Comparison of ENCODE assay signal across 1 cellular context in genomic region chr17:78601577-78602190, GRCh38.
TF ChIP-seq lines count a peak whose summit lies in the region.

No MANE protein-coding gene starts in this region.

TF ChIP-seq in HepG2, 621 proteins besides CTCF, POLR2A, EP300 and RAD21 (continued from another document and continues in another):
- peak; percentile 45; the same call in 1 of the 2 replicates for TF ChIP-seq ZSCAN5A (CRISPR knock-in tag; IDR thresholded peaks at IDR 0.05; ENCODE audit: borderline replicate concordance)
- no peak for TF ChIP-seq ZNF33A (CRISPR knock-in tag; IDR thresholded peaks at IDR 0.05; ENCODE audit: borderline replicate concordance)
- no peak for TF ChIP-seq ZNF678 (CRISPR knock-in tag; IDR thresholded peaks at IDR 0.05)
- peak; percentile 79; the same call in 1 of the 2 replicates for TF ChIP-seq ZNF124 (CRISPR knock-in tag; IDR thresholded peaks at IDR 0.05)
- TF ChIP-seq HOXA9 (CRISPR knock-in tag; IDR thresholded peaks at IDR 0.05; ENCODE audit: borderline replicate concordance) = no peak
- TF ChIP-seq FOXA1 (IDR thresholded peaks at IDR 0.05) = no peak
- peak; percentile 70 for TF ChIP-seq FOXA1 (CRISPR knock-in tag; IDR thresholded peaks at IDR 0.05)
- TF ChIP-seq RBM22 (optimal IDR thresholded peaks at IDR 0.05; ENCODE audit: low read length) = no peak
- peak; percentile 77 for TF ChIP-seq ZHX1 (CRISPR knock-in tag; IDR thresholded peaks at IDR 0.05; ENCODE audit: low read depth)
- peak; percentile 75; the same call in 1 of the 2 replicates for TF ChIP-seq ZNF891 (CRISPR knock-in tag; IDR thresholded peaks at IDR 0.05)
- peak; percentile 89 for TF ChIP-seq ZNF280D (CRISPR knock-in tag; IDR thresholded peaks at IDR 0.05)
- no peak for TF ChIP-seq ZNF383 (CRISPR knock-in tag; IDR thresholded peaks at IDR 0.05; ENCODE audit: borderline replicate concordance)
- TF ChIP-seq U2AF1 (optimal IDR thresholded peaks at IDR 0.05; ENCODE audit: low read depth, low read length) = no peak
- peak; percentile 98 for TF ChIP-seq FOSL2 (CRISPR knock-in tag; IDR thresholded peaks at IDR 0.05)
- peak; percentile 89; the same call in 1 of the 2 replicates for TF ChIP-seq AKAP8 (CRISPR knock-in tag; IDR thresholded peaks at IDR 0.05)
- no peak for TF ChIP-seq ZC3H4 (CRISPR knock-in tag; IDR thresholded peaks at IDR 0.05; ENCODE audit: borderline replicate concordance)
- peak; percentile 80 for TF ChIP-seq ZSCAN25 (CRISPR knock-in tag; IDR thresholded peaks at IDR 0.05)
- peak; percentile 84; the same call in 1 of the 2 replicates for TF ChIP-seq GLI4 (CRISPR knock-in tag; IDR thresholded peaks at IDR 0.05; ENCODE audit: borderline replicate concordance)
- TF ChIP-seq SUZ12 (IDR thresholded peaks at IDR 0.05; ENCODE audit: low read depth, low read length) = no peak
- TF ChIP-seq SP1 (IDR thresholded peaks at IDR 0.05) = no peak
- no peak for TF ChIP-seq SP1 (CRISPR knock-in tag; IDR thresholded peaks at IDR 0.05)
- no peak for TF ChIP-seq MTF1 (CRISPR knock-in tag; IDR thresholded peaks at IDR 0.05)
- TF ChIP-seq JUN (CRISPR knock-in tag; IDR thresholded peaks at IDR 0.05) = peak; percentile 95
- TF ChIP-seq ZNF367 (CRISPR knock-in tag; IDR thresholded peaks at IDR 0.05; ENCODE audit: borderline replicate concordance) = peak; percentile 26; the same call in 1 of the 2 replicates
- peak; percentile 77; the same call in 1 of the 2 replicates for TF ChIP-seq ZNF136 (CRISPR knock-in tag; IDR thresholded peaks at IDR 0.05; ENCODE audit: low read depth)
- TF ChIP-seq ZNF530 (CRISPR knock-in tag; IDR thresholded peaks at IDR 0.05; ENCODE audit: low read depth) = no peak
- TF ChIP-seq CERS6 (CRISPR knock-in tag; IDR thresholded peaks at IDR 0.05) = no peak
- no peak for TF ChIP-seq SRSF9 (IDR thresholded peaks at IDR 0.05; ENCODE audit: borderline replicate concordance, insufficient read depth, low read depth, low read length, poor library complexity, severe bottlenecking)
- TF ChIP-seq CEBPG (CRISPR knock-in tag; IDR thresholded peaks at IDR 0.05) = peak; percentile 85
- peak; percentile 73 for TF ChIP-seq ZNF547 (CRISPR knock-in tag; IDR thresholded peaks at IDR 0.05)
- no peak for TF ChIP-seq RAD51 (IDR thresholded peaks at IDR 0.05; ENCODE audit: borderline replicate concordance)
- TF ChIP-seq ZNF138 (CRISPR knock-in tag; IDR thresholded peaks at IDR 0.05; ENCODE audit: low read depth) = no peak
- no peak for TF ChIP-seq PCBP2 (optimal IDR thresholded peaks at IDR 0.05; ENCODE audit: low read depth, low read length, poor library complexity, severe bottlenecking)
- no peak for TF ChIP-seq NFE2L1 (CRISPR knock-in tag; IDR thresholded peaks at IDR 0.05; ENCODE audit: borderline replicate concordance)
- peak; percentile 64; the same call in 1 of the 2 replicates for TF ChIP-seq ZNF274 (CRISPR knock-in tag; IDR thresholded peaks at IDR 0.05)
- TF ChIP-seq TMF1 (CRISPR knock-in tag; IDR thresholded peaks at IDR 0.05; ENCODE audit: low read depth) = 0 out of 2 replicates have a peak, but pooled peaks have one; percentile 29
- no peak; the same call in 1 of the 2 replicates for TF ChIP-seq ZNF235 (CRISPR knock-in tag; IDR thresholded peaks at IDR 0.05; ENCODE audit: borderline replicate concordance)
- no peak for TF ChIP-seq ZBTB1 (CRISPR knock-in tag; IDR thresholded peaks at IDR 0.05; ENCODE audit: borderline replicate concordance)
- TF ChIP-seq HOXA7 (CRISPR knock-in tag; IDR thresholded peaks at IDR 0.05) = no peak
- peak; percentile 82 for TF ChIP-seq SIX4 (CRISPR knock-in tag; IDR thresholded peaks at IDR 0.05)
- TF ChIP-seq ZNF550 (CRISPR knock-in tag; IDR thresholded peaks at IDR 0.05; ENCODE audit: borderline replicate concordance) = no peak; the same call in 1 of the 2 replicates
- TF ChIP-seq REPIN1 (CRISPR knock-in tag; IDR thresholded peaks at IDR 0.05; ENCODE audit: borderline replicate concordance, low read depth) = no peak; the same call in none of the 2 replicates
- no peak for TF ChIP-seq NR3C1 (CRISPR knock-in tag; IDR thresholded peaks at IDR 0.05)
- no peak for TF ChIP-seq TERF1 (CRISPR knock-in tag; IDR thresholded peaks at IDR 0.05)
- TF ChIP-seq JARID2 (CRISPR knock-in tag; IDR thresholded peaks at IDR 0.05; ENCODE audit: insufficient replicate concordance) = peak; percentile 40
- no peak for TF ChIP-seq MLXIP (CRISPR knock-in tag; IDR thresholded peaks at IDR 0.05; ENCODE audit: borderline replicate concordance)
- no peak for TF ChIP-seq FLYWCH1 (CRISPR knock-in tag; IDR thresholded peaks at IDR 0.05)
- peak; percentile 91; the same call in 1 of the 2 replicates for TF ChIP-seq ZBED4 (CRISPR knock-in tag; IDR thresholded peaks at IDR 0.05; ENCODE audit: borderline replicate concordance)
- peak; percentile 97 for TF ChIP-seq HMG20A (CRISPR knock-in tag; IDR thresholded peaks at IDR 0.05; ENCODE audit: borderline replicate concordance)
- TF ChIP-seq ZNF101 (CRISPR knock-in tag; IDR thresholded peaks at IDR 0.05; ENCODE audit: borderline replicate concordance, low read depth) = no peak
- TF ChIP-seq ELF1 (CRISPR knock-in tag; IDR thresholded peaks at IDR 0.05) = peak; percentile 68
